In genomic region chr17:29567362-29568330, GRCh38 we compare ENCODE assay signal across 1 cellular context.
TF ChIP-seq lines count a peak whose summit lies in the region.

No MANE protein-coding gene starts in this region.

TF ChIP-seq in HEK293, 187 proteins besides CTCF, POLR2A, EP300 and RAD21 (continued from another document):
- TF ChIP-seq ZBTB26 (tag by site-specific recombination; optimal IDR thresholded peaks at IDR 0.05) (peak; percentile 58), PATZ1 (tag by site-specific recombination; IDR thresholded peaks at IDR 0.05) (peak; percentile 59), ZBTB1 (tag by site-specific recombination; IDR thresholded peaks at IDR 0.05) (no peak), ZNF514 (tag by site-specific recombination; IDR thresholded peaks at IDR 0.05) (no peak), ZNF548 (tag by site-specific recombination; IDR thresholded peaks at IDR 0.05) (no peak), ZNF76 (tag by site-specific recombination; IDR thresholded peaks at IDR 0.05; ENCODE audit: borderline replicate concordance, low read depth) (peak; percentile 22; the same call in 1 of the 2 replicates), KLF7 (tag by site-specific recombination; IDR thresholded peaks at IDR 0.05; ENCODE audit: borderline replicate concordance) (0 out of 2 replicates have a peak, but pooled peaks have one; percentile 41), ZBTB10 (tag by site-specific recombination; IDR thresholded peaks at IDR 0.05) (peak; percentile 74), ZBTB11 (tag by site-specific recombination; conservative IDR thresholded peaks at IDR 0.05; ENCODE audit: low read depth) (peak; percentile 50; the same call in 1 of the 2 replicates), ZEB2 (tag by site-specific recombination; IDR thresholded peaks at IDR 0.05) (peak; percentile 25; the same call in 1 of the 2 replicates), ZBTB20 (tag by site-specific recombination; IDR thresholded peaks at IDR 0.05) (peak; percentile 82)
